26 cellular contexts compared by ENCODE assay signal in genomic region chr1:91624331-91624730, GRCh38.
"Had no signal": no experiment of that assay in that cellular context is flagged by ENCODE, and none has a peak within 500 bp of the region (broad histone marks: within the 10 kb centered on the region; RNA-seq: fewer than 3 reads in every experiment).

No MANE protein-coding gene starts in this region.

- H3K4me3 ChIP-seq: stomach, suprapubic skin, testis, thoracic aorta, thyroid gland, tibial artery, transverse colon, upper lobe of left lung, upper lobe of right lung, uterus, vagina had no signal

- H3K27ac ChIP-seq: stomach, suprapubic skin, testis, thoracic aorta, tibial artery, transverse colon, upper lobe of left lung, upper lobe of right lung, vagina had no signal

- H3K4me1 ChIP-seq: testis, upper lobe of right lung had no signal

- FAIRE-seq: urothelium cell line had no signal

- DNase-seq: stimulated activated CD4-positive, alpha-beta T cell treated with anti-CD3 and anti-CD28 coated beads, Interleukin-2, amount 100 ng/mL, for 48 hours; stimulated activated CD4-positive, alpha-beta T cell treated with anti-CD3 and anti-CD28 coated beads, Interleukin-4, amount 100 ng/mL, for 1 hour; stimulated activated CD4-positive, alpha-beta T cell treated with anti-CD3 and anti-CD28 coated beads, Interleukin-4, amount 100 ng/mL, for 24 hours; stimulated activated CD4-positive, alpha-beta T cell treated with anti-CD3 and anti-CD28 coated beads, Interleukin-4, amount 100 ng/mL, for 4 hours; stimulated activated CD8-positive, alpha-beta memory T cell treated with anti-CD3 and anti-CD28 coated beads, Interleukin-4, amount 100 ng/mL, for 48 hours; stimulated activated naive B cell treated with anti-CD40 and anti-IgM and Interleukin-4, amounts not matched to agents 10 μg/mL and 1 μg/mL and 100 μg/mL, for 72 hours; stimulated activated naive CD4-positive, alpha-beta T cell; stimulated activated naive CD4-positive, alpha-beta T cell treated with Interleukin-2 at 50 U/mL for 16 hours; stimulated activated naive CD8-positive, alpha-beta T cell treated with anti-CD3 and anti-CD28 coated beads, Interleukin-15, amount 100 ng/mL, for 72 hours; stimulated activated naive CD8-positive, alpha-beta T cell treated with anti-CD3 and anti-CD28 coated beads, Interleukin-15, Interleukin-2, amounts not matched to agents 100 U/mL and 50 U/mL, for 24 hours; stomach; substantia nigra; testis; thyroid gland; tibial artery; transverse colon; trophoblast cell; upper lobe of left lung; upper lobe of right lung; uterus had no signal

- H3K27me3 ChIP-seq: stomach, suprapubic skin, testis, thyroid gland, tibial artery, transverse colon, upper lobe of left lung, upper lobe of right lung, uterus, vagina had no signal

- H3K9me3 ChIP-seq: stomach, suprapubic skin, testis, thoracic aorta, thyroid gland, tibial artery, transverse colon, upper lobe of left lung, upper lobe of right lung, uterus, vagina had no signal

- ATAC-seq: stimulated activated effector memory CD8-positive, alpha-beta T cell treated with anti-CD3 and anti-CD28 coated beads, Interleukin-12 subunit alpha, Interleukin-12 subunit beta, amount 100 ng/mL, for 72 hours; stimulated activated memory B cell treated with anti-CD40 and anti-IgM and Interleukin-4, amounts not matched to agents 10 μg/mL and 1 μg/mL and 100 μg/mL, for 72 hours; stimulated activated naive B cell treated with anti-CD40 and anti-IgM and Interleukin-4, amounts not matched to agents 10 μg/mL and 1 μg/mL and 100 μg/mL, for 72 hours; stimulated activated naive CD8-positive, alpha-beta T cell treated with anti-CD3 and anti-CD28 coated beads, Interleukin-15, amount 100 ng/mL, for 72 hours; stimulated activated naive CD8-positive, alpha-beta T cell treated with anti-CD3 and anti-CD28 coated beads, Interleukin-15, Interleukin-2, amounts not matched to agents 100 U/mL and 50 U/mL, for 24 hours; upper lobe of right lung had no signal

- H3K36me3 ChIP-seq: stomach, suprapubic skin, thoracic aorta, thyroid gland, tibial artery, transverse colon, upper lobe of left lung, upper lobe of right lung, uterus, vagina had no signal
